Comparison of ENCODE assay signal across 1 cellular context in the genomic region with DNA sequence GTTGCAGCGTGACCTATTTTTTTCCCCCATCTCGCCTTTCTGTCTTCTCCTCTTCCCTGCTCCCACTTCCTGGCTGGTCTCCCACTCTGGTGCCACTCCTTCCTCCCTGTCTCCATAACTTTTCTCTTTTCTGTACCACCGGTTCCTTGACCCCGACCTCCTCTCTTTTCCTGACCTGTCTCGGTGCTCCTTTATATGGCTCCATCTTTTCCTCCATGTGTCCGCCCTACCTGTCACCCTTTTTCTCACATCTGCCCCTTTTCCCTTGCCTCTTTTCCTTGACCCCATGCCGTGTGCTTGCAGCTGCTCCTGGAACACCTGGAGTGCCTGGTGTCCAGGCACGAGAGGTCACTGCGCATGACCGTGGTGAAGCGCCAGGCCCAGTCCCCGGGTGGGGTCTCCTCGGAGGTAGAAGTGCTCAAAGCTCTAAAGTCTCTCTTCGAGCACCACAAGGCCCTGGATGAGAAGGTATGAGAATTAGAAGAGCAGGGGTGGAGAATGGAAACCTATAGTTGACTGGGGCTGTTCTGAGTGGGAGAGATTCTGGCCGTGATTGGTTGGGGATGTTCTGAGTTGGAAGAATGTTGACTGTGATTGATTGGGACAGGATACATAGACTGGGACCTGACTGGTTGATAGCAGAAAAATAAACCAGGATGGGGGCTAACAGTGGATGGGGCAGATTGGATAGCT.
TF ChIP-seq lines count a peak whose summit lies in the region.

No MANE protein-coding gene starts in this region.

TF ChIP-seq in HCT116, 20 proteins besides CTCF, POLR2A, EP300 and RAD21:
- TF ChIP-seq, protein P1, sequence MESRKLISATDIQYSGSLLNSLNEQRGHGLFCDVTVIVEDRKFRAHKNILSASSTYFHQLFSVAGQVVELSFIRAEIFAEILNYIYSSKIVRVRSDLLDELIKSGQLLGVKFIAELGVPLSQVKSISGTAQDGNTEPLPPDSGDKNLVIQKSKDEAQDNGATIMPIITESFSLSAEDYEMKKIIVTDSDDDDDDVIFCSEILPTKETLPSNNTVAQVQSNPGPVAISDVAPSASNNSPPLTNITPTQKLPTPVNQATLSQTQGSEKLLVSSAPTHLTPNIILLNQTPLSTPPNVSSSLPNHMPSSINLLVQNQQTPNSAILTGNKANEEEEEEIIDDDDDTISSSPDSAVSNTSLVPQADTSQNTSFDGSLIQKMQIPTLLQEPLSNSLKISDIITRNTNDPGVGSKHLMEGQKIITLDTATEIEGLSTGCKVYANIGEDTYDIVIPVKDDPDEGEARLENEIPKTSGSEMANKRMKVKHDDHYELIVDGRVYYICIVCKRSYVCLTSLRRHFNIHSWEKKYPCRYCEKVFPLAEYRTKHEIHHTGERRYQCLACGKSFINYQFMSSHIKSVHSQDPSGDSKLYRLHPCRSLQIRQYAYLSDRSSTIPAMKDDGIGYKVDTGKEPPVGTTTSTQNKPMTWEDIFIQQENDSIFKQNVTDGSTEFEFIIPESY (IDR thresholded peaks at IDR 0.05; ENCODE audit: extremely low read depth, insufficient replicate concordance, low read length) = no peak
- TF ChIP-seq, protein P2, sequence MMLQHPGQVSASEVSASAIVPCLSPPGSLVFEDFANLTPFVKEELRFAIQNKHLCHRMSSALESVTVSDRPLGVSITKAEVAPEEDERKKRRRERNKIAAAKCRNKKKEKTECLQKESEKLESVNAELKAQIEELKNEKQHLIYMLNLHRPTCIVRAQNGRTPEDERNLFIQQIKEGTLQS (IDR thresholded peaks at IDR 0.05) = no peak
- TF ChIP-seq SIN3A (IDR thresholded peaks at IDR 0.05; ENCODE audit: low read depth) = no peak
- TF ChIP-seq SP1 (IDR thresholded peaks at IDR 0.05; ENCODE audit: low read depth) = no peak
